Comparison of ENCODE assay signal across 23 cellular contexts in genomic region chr15:78205337-78205736, GRCh38. TPM values are rescaled to one million over a fixed set of nuclear protein-coding genes. Genes with fewer than 3 reads are reported as not detected.
DNase-seq lines count a peak whose midpoint lies in the region; ATAC-seq and TF ChIP-seq lines count a peak whose summit lies in the region.
"Had no signal": no experiment of that assay in that cellular context is flagged by ENCODE, and none has a peak within 500 bp of the region (broad histone marks: within the 10 kb centered on the region; RNA-seq: fewer than 3 reads in every experiment).

No MANE protein-coding gene starts in this region.

- H3K27me3 Mint-ChIP-seq in activated CD8-positive, alpha-beta memory T cell treated with anti-CD3 and anti-CD28 coated beads, Interleukin-2, amount 10 ng/mL, durations not matched to agents 7 days and 5 days, result peaks cover 7% of the 10 kb centered on the region
- H3K27me3 Mint-ChIP-seq in nephron progenitor cell (ENCODE audit: low read depth, poor library complexity), result peaks cover 20% of the 10 kb centered on the region
- H3K27me3 Mint-ChIP-seq: activated CD8-positive, alpha-beta T cell treated with anti-CD3 and anti-CD28 coated beads for 36 hours; activated T-helper 17 cell treated with anti-CD3 and anti-CD28 coated beads, Interleukin-2, amount 50 U/mL, for 72 hours; stimulated activated naive CD8-positive, alpha-beta T cell treated with anti-CD3 and anti-CD28 coated beads, Interleukin-15, amount 100 ng/mL, for 72 hours had no signal

- H3K4me3 Mint-ChIP-seq in activated CD8-positive, alpha-beta memory T cell treated with anti-CD3 and anti-CD28 coated beads, Interleukin-2, amount 10 ng/mL, durations not matched to agents 7 days and 5 days, result no peak overlapping the region
- no peak overlapping the region for H3K4me3 Mint-ChIP-seq in nephron progenitor cell
- H3K4me3 Mint-ChIP-seq: activated CD8-positive, alpha-beta T cell treated with anti-CD3 and anti-CD28 coated beads for 36 hours; activated T-helper 17 cell treated with anti-CD3 and anti-CD28 coated beads, Interleukin-2, amount 50 U/mL, for 72 hours; CD8-positive, alpha-beta T cell; HFFc6; stimulated activated naive CD8-positive, alpha-beta T cell treated with anti-CD3 and anti-CD28 coated beads, Interleukin-15, amount 100 ng/mL, for 72 hours had no signal

- no peaks in the 10 kb centered on the region for H3K36me3 ChIP-seq in skeletal muscle tissue (ENCODE audit: control insufficient read depth in 3 of 3, insufficient read depth in 3 of 3, low read length in 3 of 3)
- H3K36me3 ChIP-seq: transverse colon had no signal

- DNase-seq in activated CD8-positive, alpha-beta memory T cell treated with anti-CD3 and anti-CD28 coated beads for 24 hours, result peak; percentile 42
- DNase-seq in activated CD8-positive, alpha-beta memory T cell treated with anti-CD3 and anti-CD28 coated beads, Interleukin-2, amount 10 ng/mL, durations not matched to agents 7 days and 5 days, result no peak
- DNase-seq in nephron progenitor cell (no peak), DMS 273 treated with DMSO at 0.1 percent for 48 hours (lab: John Stamatoyannopoulos, UW) (no peak)
- no peak for DNase-seq in effector CD8-positive, alpha-beta T cell (lab: John Stamatoyannopoulos, UW)
- DNase-seq: activated CD4-positive, CD25-positive, alpha-beta regulatory T cell; activated CD8-positive, alpha-beta T cell treated with anti-CD3 and anti-CD28 coated beads for 36 hours; activated naive CD4-positive, alpha-beta T cell treated with anti-CD3 and anti-CD28 coated beads, Interleukin-2, amount 50 U/mL, for 16 hours; effector memory CD4-positive, alpha-beta T cell; HFFc6; NCI-H1694; NCI-H774; stimulated activated CD4-positive, alpha-beta T cell treated with anti-CD3 and anti-CD28 coated beads, Interleukin-1b, Interleukin-23, amount 100 ng/mL, for 48 hours; stimulated activated naive CD8-positive, alpha-beta T cell treated with anti-CD3 and anti-CD28 coated beads, Interleukin-15, amount 100 ng/mL, for 72 hours; transverse colon had no signal

- no peaks in the 10 kb centered on the region for H3K27me3 ChIP-seq in skeletal muscle tissue (ENCODE audit: control insufficient read depth in 3 of 3, insufficient read depth in 3 of 3, low read length in 3 of 3)
- H3K27me3 ChIP-seq: transverse colon had no signal

- no peaks in the 10 kb centered on the region for H3K9me3 ChIP-seq in skeletal muscle tissue (ENCODE audit: control insufficient read depth in 3 of 3, low read length in 3 of 3)
- H3K9me3 ChIP-seq: transverse colon had no signal

- H3K27ac ChIP-seq in VCaP (peak overlapping the region; percentile 100), skeletal muscle tissue (ENCODE audit: low read depth, low read length) (peak overlapping the region; percentile 49)
- H3K27ac ChIP-seq: epithelial cell of prostate had no signal

- no peak overlapping the region for H3K4me3 ChIP-seq in skeletal muscle tissue (ENCODE audit: low read length in 3 of 3)
- H3K4me3 ChIP-seq: transverse colon had no signal

- H3K9ac ChIP-seq in skeletal muscle tissue (ENCODE audit: low read depth in 1 of 3, low read length in 3 of 3), result no peak overlapping the region

- peaks cover 53 to 61% (median 60%) of the 10 kb centered on the region in 3 donors for H3K4me1 ChIP-seq in skeletal muscle tissue (ENCODE audit: control insufficient read depth in 3 of 3, insufficient read depth in 3 of 3, low read length in 3 of 3)

- no peaks in the 10 kb centered on the region for H3K36me3 Mint-ChIP-seq in activated CD8-positive, alpha-beta memory T cell treated with anti-CD3 and anti-CD28 coated beads, Interleukin-2, amount 10 ng/mL, durations not matched to agents 7 days and 5 days
- H3K36me3 Mint-ChIP-seq in nephron progenitor cell (ENCODE audit: low read depth), result no peaks in the 10 kb centered on the region
- H3K36me3 Mint-ChIP-seq: CD8-positive, alpha-beta T cell had no signal

- no peak overlapping the region for H3K27ac Mint-ChIP-seq in activated CD8-positive, alpha-beta memory T cell treated with anti-CD3 and anti-CD28 coated beads, Interleukin-2, amount 10 ng/mL, durations not matched to agents 7 days and 5 days
- H3K27ac Mint-ChIP-seq in nephron progenitor cell, result peak overlapping the region; percentile 83
- H3K27ac Mint-ChIP-seq: activated CD8-positive, alpha-beta T cell treated with anti-CD3 and anti-CD28 coated beads for 36 hours; activated T-helper 17 cell treated with anti-CD3 and anti-CD28 coated beads, Interleukin-2, amount 50 U/mL, for 72 hours; CD8-positive, alpha-beta T cell; HFFc6 had no signal

- TF ChIP-seq CTCF in VCaP (conservative IDR thresholded peaks at IDR 0.05), result no peak
- no peak for TF ChIP-seq CTCF in nephron progenitor cell (IDR thresholded peaks at IDR 0.05)

- no peaks in the 10 kb centered on the region for H3K4me1 Mint-ChIP-seq in activated CD8-positive, alpha-beta memory T cell treated with anti-CD3 and anti-CD28 coated beads, Interleukin-2, amount 10 ng/mL, durations not matched to agents 7 days and 5 days
- H3K4me1 Mint-ChIP-seq in nephron progenitor cell, result peaks cover 49% of the 10 kb centered on the region
- H3K4me1 Mint-ChIP-seq: activated T-helper 17 cell treated with anti-CD3 and anti-CD28 coated beads, Interleukin-2, amount 50 U/mL, for 72 hours; stimulated activated naive CD8-positive, alpha-beta T cell treated with anti-CD3 and anti-CD28 coated beads, Interleukin-15, amount 100 ng/mL, for 72 hours had no signal

- H3K9me3 Mint-ChIP-seq in activated CD8-positive, alpha-beta memory T cell treated with anti-CD3 and anti-CD28 coated beads, Interleukin-2, amount 10 ng/mL, durations not matched to agents 7 days and 5 days (ENCODE audit: low read depth), result no peaks in the 10 kb centered on the region
- no peaks in the 10 kb centered on the region for H3K9me3 Mint-ChIP-seq in nephron progenitor cell
- H3K9me3 Mint-ChIP-seq: activated CD8-positive, alpha-beta T cell treated with anti-CD3 and anti-CD28 coated beads for 36 hours; activated T-helper 17 cell treated with anti-CD3 and anti-CD28 coated beads, Interleukin-2, amount 50 U/mL, for 72 hours; CD8-positive, alpha-beta T cell; HFFc6; stimulated activated naive CD8-positive, alpha-beta T cell treated with anti-CD3 and anti-CD28 coated beads, Interleukin-15, amount 100 ng/mL, for 72 hours had no signal

- no peak for ATAC-seq in activated CD8-positive, alpha-beta memory T cell treated with anti-CD3 and anti-CD28 coated beads, Interleukin-2, amount 10 ng/mL, durations not matched to agents 7 days and 5 days
- ATAC-seq in GM21447 (IDR thresholded peaks at IDR 0.05; ENCODE audit: unreplicated experiment), result no peak
- ATAC-seq: activated CD8-positive, alpha-beta T cell treated with anti-CD3 and anti-CD28 coated beads for 36 hours; activated T-helper 17 cell treated with anti-CD3 and anti-CD28 coated beads, Interleukin-2, amount 50 U/mL, for 72 hours; CD8-positive, alpha-beta T cell; left lobe of liver; stimulated activated naive CD8-positive, alpha-beta T cell treated with anti-CD3 and anti-CD28 coated beads, Interleukin-15, amount 100 ng/mL, for 72 hours had no signal

- CTCF ChIA-PET in activated CD8-positive, alpha-beta memory T cell treated with anti-CD3 and anti-CD28 coated beads, Interleukin-2, amount 10 ng/mL, durations not matched to agents 7 days and 5 days (lab: Charles Lee), result interaction anchor here (1.0 to 3.7 kb wide), 6 partner anchors 10 to 303 kb away, joined by 3 to 14 read pairs (median 6); no protein-coding TSS in a partner anchor

RNA-seq across cellular contexts. Expression of gene ACSBG1, which starts 29.0 kb away (rescaled TPM):
- total RNA-seq in activated CD8-positive, alpha-beta memory T cell treated with anti-CD3 and anti-CD28 coated beads, Interleukin-2, amount 10 ng/mL, durations not matched to agents 7 days and 5 days, result under 1 TPM in 1 of 2 experiments, not detected in 1; 0.28 TPM
- under 0.01 TPM for total RNA-seq in skeletal muscle tissue
- total RNA-seq: activated T-helper 17 cell treated with anti-CD3 and anti-CD28 coated beads, Interleukin-2, amount 50 U/mL, for 72 hours; HFFc6; left lobe of liver; mesenteric fat pad had no signal

RNA-seq across cellular contexts. Expression of gene IDH3A, which starts 56.2 kb away (rescaled TPM):
- total RNA-seq in activated CD8-positive, alpha-beta memory T cell treated with anti-CD3 and anti-CD28 coated beads, Interleukin-2, amount 10 ng/mL, durations not matched to agents 7 days and 5 days, result 100 to 1,000 TPM in 1 of 2 experiments, 10 to 100 TPM in 1; 97.9 to 105 TPM
- 25.1 TPM for total RNA-seq in skeletal muscle tissue

RNA-seq across cellular contexts. Expression of gene DNAJA4, which starts 59.0 kb away (rescaled TPM):
- total RNA-seq in activated CD8-positive, alpha-beta memory T cell treated with anti-CD3 and anti-CD28 coated beads, Interleukin-2, amount 10 ng/mL, durations not matched to agents 7 days and 5 days, result 10 to 100 TPM; 34.0 to 35.8 TPM
- total RNA-seq in skeletal muscle tissue, result 22.4 TPM
